In the genomic region with DNA sequence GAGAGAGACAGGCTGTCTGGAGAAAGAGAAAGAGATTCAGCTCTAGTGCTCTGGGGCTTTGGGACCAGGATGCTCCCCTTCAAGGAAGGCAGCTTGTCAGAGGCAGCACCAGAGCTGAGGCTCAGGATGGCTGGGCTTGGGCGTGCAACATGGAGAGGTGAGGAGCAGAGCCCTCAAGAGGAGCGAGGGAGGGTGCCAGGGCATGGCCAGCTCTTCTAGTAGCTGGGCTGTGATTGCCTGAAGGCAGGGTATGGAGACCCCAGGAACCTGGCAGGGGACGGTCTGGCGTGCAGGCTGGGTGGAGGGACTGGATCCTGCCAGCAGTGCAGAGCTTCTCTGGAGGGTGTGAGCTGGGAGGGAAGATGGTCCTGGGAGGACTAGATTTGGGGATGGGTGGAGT, we compare ENCODE assay signal across 25 cellular contexts. TPM values are rescaled to one million over a fixed set of nuclear protein-coding genes. Genes with fewer than 3 reads are reported as not detected.
"Had no signal": no experiment of that assay in that cellular context is flagged by ENCODE, and none has a peak within 500 bp of the region (broad histone marks: within the 10 kb centered on the region; RNA-seq: fewer than 3 reads in every experiment).

No MANE protein-coding gene starts in this region.

- H3K9me3 ChIP-seq: esophagus muscularis mucosa, SJSA1, thyroid gland had no signal

- ATAC-seq: left colon, sciatic nerve, T-helper 17 cell had no signal

- H3K9me3 Mint-ChIP-seq: activated CD4-positive, alpha-beta memory T cell treated with anti-CD3 and anti-CD28 coated beads, Interleukin-2, amount 10 ng/mL, durations not matched to agents 7 days and 5 days; activated naive CD8-positive, alpha-beta T cell treated with anti-CD3 and anti-CD28 coated beads, Interleukin-2, amount 10 ng/mL, durations not matched to agents 7 days and 5 days; dendritic cell treated with granulocyte-macrophage colony-stimulating factor and Interleukin-4, amounts not matched to agents 40 ng/mL and 50 ng/mL, for 4 days; memory B cell; natural killer cell treated with Interleukin-12 subunit alpha and Interleukin-12 subunit beta and Interleukin-15 and Interleukin-18, amount 100 ng/mL, for 72 hours had no signal

- FAIRE-seq: frontal cortex had no signal

- DNase-seq: activated CD4-positive, alpha-beta memory T cell treated with anti-CD3 and anti-CD28 coated beads, Interleukin-2, amount 10 ng/mL, durations not matched to agents 7 days and 5 days; activated CD4-positive, CD25-positive, alpha-beta regulatory T cell; activated gamma-delta T cell treated with Interleukin-2 at 50 U/mL for 16 hours; activated naive CD8-positive, alpha-beta T cell treated with anti-CD3 and anti-CD28 coated beads, Interleukin-2, amount 10 ng/mL, durations not matched to agents 7 days and 5 days; amygdala; effector memory CD4-positive, alpha-beta T cell; hypothalamus; left colon; nucleus accumbens; stimulated activated CD4-positive, alpha-beta T cell treated with anti-CD3 and anti-CD28 coated beads, Interleukin-2, amount 100 ng/mL, for 48 hours; stimulated activated CD8-positive, alpha-beta memory T cell treated with anti-CD3 and anti-CD28 coated beads, Interleukin-4, amount 100 ng/mL, for 48 hours; stimulated activated naive CD4-positive, alpha-beta T cell treated with Interleukin-2 at 50 U/mL for 16 hours; T-helper 17 cell; thyroid gland had no signal

- H3K27ac ChIP-seq: esophagus muscularis mucosa, SJSA1, thyroid gland had no signal

- H3K4me3 ChIP-seq: esophagus muscularis mucosa, SJSA1, smooth muscle cell, thyroid gland had no signal

- H3K4me1 ChIP-seq: esophagus muscularis mucosa, thyroid gland had no signal

- H3K36me3 ChIP-seq: esophagus muscularis mucosa, SJSA1, thyroid gland had no signal

- H3K27me3 ChIP-seq: SJSA1, thyroid gland had no signal

- H3K27ac Mint-ChIP-seq: activated CD4-positive, alpha-beta memory T cell treated with anti-CD3 and anti-CD28 coated beads, Interleukin-2, amount 10 ng/mL, durations not matched to agents 7 days and 5 days; activated naive CD8-positive, alpha-beta T cell treated with anti-CD3 and anti-CD28 coated beads, Interleukin-2, amount 10 ng/mL, durations not matched to agents 7 days and 5 days; dendritic cell treated with granulocyte-macrophage colony-stimulating factor and Interleukin-4, amounts not matched to agents 40 ng/mL and 50 ng/mL, for 4 days; memory B cell; natural killer cell treated with Interleukin-12 subunit alpha and Interleukin-12 subunit beta and Interleukin-15 and Interleukin-18, amount 100 ng/mL, for 72 hours; T-helper 17 cell had no signal

- H3K4me3 Mint-ChIP-seq: activated CD4-positive, alpha-beta memory T cell treated with anti-CD3 and anti-CD28 coated beads, Interleukin-2, amount 10 ng/mL, durations not matched to agents 7 days and 5 days; activated naive CD8-positive, alpha-beta T cell treated with anti-CD3 and anti-CD28 coated beads, Interleukin-2, amount 10 ng/mL, durations not matched to agents 7 days and 5 days; dendritic cell treated with granulocyte-macrophage colony-stimulating factor and Interleukin-4, amounts not matched to agents 40 ng/mL and 50 ng/mL, for 4 days; memory B cell; natural killer cell treated with Interleukin-12 subunit alpha and Interleukin-12 subunit beta and Interleukin-15 and Interleukin-18, amount 100 ng/mL, for 72 hours; T-helper 17 cell had no signal

- H3K4me2 ChIP-seq: smooth muscle cell had no signal

- H3K36me3 Mint-ChIP-seq: activated naive CD8-positive, alpha-beta T cell treated with anti-CD3 and anti-CD28 coated beads, Interleukin-2, amount 10 ng/mL, durations not matched to agents 7 days and 5 days; memory B cell; natural killer cell treated with Interleukin-12 subunit alpha and Interleukin-12 subunit beta and Interleukin-15 and Interleukin-18, amount 100 ng/mL, for 72 hours had no signal

- H3K4me1 Mint-ChIP-seq: activated CD4-positive, alpha-beta memory T cell treated with anti-CD3 and anti-CD28 coated beads, Interleukin-2, amount 10 ng/mL, durations not matched to agents 7 days and 5 days; activated naive CD8-positive, alpha-beta T cell treated with anti-CD3 and anti-CD28 coated beads, Interleukin-2, amount 10 ng/mL, durations not matched to agents 7 days and 5 days; memory B cell had no signal

RNA-seq across cellular contexts. Expression of a gene that starts 40.2 kb away (rescaled TPM):
- total RNA-seq: activated CD4-positive, alpha-beta memory T cell treated with anti-CD3 and anti-CD28 coated beads, Interleukin-2, amount 10 ng/mL, durations not matched to agents 7 days and 5 days; activated naive CD8-positive, alpha-beta T cell treated with anti-CD3 and anti-CD28 coated beads, Interleukin-2, amount 10 ng/mL, durations not matched to agents 7 days and 5 days; chondrocyte; esophagus muscularis mucosa; frontal cortex; left colon; lower leg skin; natural killer cell treated with Interleukin-12 subunit alpha and Interleukin-12 subunit beta and Interleukin-15 and Interleukin-18, amount 100 ng/mL, for 72 hours; sciatic nerve; SJSA1; smooth muscle cell; T-helper 17 cell; thyroid gland; ureter had no signal
- polyA plus RNA-seq: smooth muscle cell had no signal

RNA-seq across cellular contexts. Expression of a gene that starts 48.6 kb away (rescaled TPM):
- total RNA-seq: frontal cortex; left colon; natural killer cell treated with Interleukin-12 subunit alpha and Interleukin-12 subunit beta and Interleukin-15 and Interleukin-18, amount 100 ng/mL, for 72 hours; T-helper 17 cell; thyroid gland had no signal
